In genomic region chr14:35808658-35809563, GRCh38 we compare ENCODE assay signal across 8 cellular contexts. TPM values are rescaled to one million over a fixed set of nuclear protein-coding genes. Genes with fewer than 3 reads are reported as not detected.
DNase-seq lines count a peak whose midpoint lies in the region; ATAC-seq lines count a peak whose summit lies in the region.
"Not testable (repeated sequence)": the region's sequence is repeated elsewhere in the genome, so short reads cannot be mapped to it uniquely, and the experiment has no call there.

TSS of gene RALGAPA1 (minus strand) at chr14:35809295. CDS start at chr14:35808835, 460 bp downstream.

- intact Hi-C loops in dendritic cell treated with granulocyte-macrophage colony-stimulating factor and Interleukin-4, amounts not matched to agents 40 ng/mL and 50 ng/mL, for 4 days (cut with micrococcal nuclease) = loop anchor here (1.0 kb wide), 1 partner anchor 17 kb away; the partner anchor contains the start of gene BRMS1L

- H3K4me3 Mint-ChIP-seq in dendritic cell treated with granulocyte-macrophage colony-stimulating factor and Interleukin-4, amounts not matched to agents 40 ng/mL and 50 ng/mL, for 4 days = peak within 1 kb of the TSS; percentile 96

- H3K36me3 Mint-ChIP-seq in dendritic cell treated with granulocyte-macrophage colony-stimulating factor and Interleukin-4, amounts not matched to agents 40 ng/mL and 50 ng/mL, for 4 days (ENCODE audit: low read depth) = peaks cover 10% of the 10 kb centered on the region

- ATAC-seq in GM19372 (IDR thresholded peaks at IDR 0.05; ENCODE audit: low read depth, unreplicated experiment) = peak; percentile 93
- ATAC-seq in HG03558 (IDR thresholded peaks at IDR 0.05; ENCODE audit: extremely low read depth, unreplicated experiment) = peak; percentile 93
- ATAC-seq in left lobe of liver = peak; percentile 94

- not testable (repeated sequence) for H3K9me3 Mint-ChIP-seq in dendritic cell treated with granulocyte-macrophage colony-stimulating factor and Interleukin-4, amounts not matched to agents 40 ng/mL and 50 ng/mL, for 4 days

- H3K27me3 Mint-ChIP-seq in dendritic cell treated with granulocyte-macrophage colony-stimulating factor and Interleukin-4, amounts not matched to agents 40 ng/mL and 50 ng/mL, for 4 days = not testable (repeated sequence)

- DNase-seq in CD1c-positive myeloid dendritic cell (ENCODE audit: extremely low spot score) (peak; percentile 96), NCI-H748 (lab: John Stamatoyannopoulos, UW; ENCODE audit: unreplicated experiment) (peak; percentile 98), left lobe of liver (ENCODE audit: low spot score) (peak; percentile 91)
- DNase-seq in activated CD4-positive, alpha-beta T cell treated with anti-CD3 and anti-CD28 coated beads, Interleukin-2, amount 50 U/mL, for 24 hours (ENCODE audit: low read depth in 1 of 2, low spot score in 1 of 2) = peak; percentile 84 to 92
- peak; percentile 91 for DNase-seq in stimulated activated CD4-positive, alpha-beta T cell treated with anti-CD3 and anti-CD28 coated beads, Interleukin-2, amount 100 ng/mL, for 4 hours (ENCODE audit: low read depth)

- peaks cover 18% of the 10 kb centered on the region for H3K4me1 Mint-ChIP-seq in dendritic cell treated with granulocyte-macrophage colony-stimulating factor and Interleukin-4, amounts not matched to agents 40 ng/mL and 50 ng/mL, for 4 days (ENCODE audit: low read depth)

- peak within 1 kb of the TSS; percentile 89 for H3K27ac Mint-ChIP-seq in dendritic cell treated with granulocyte-macrophage colony-stimulating factor and Interleukin-4, amounts not matched to agents 40 ng/mL and 50 ng/mL, for 4 days

RNA-seq across cellular contexts. Expression of gene RALGAPA1, which starts in this region (rescaled TPM):
- total RNA-seq in left lobe of liver = 21.1 TPM

Comparison
In these comparisons a context has a peak if more than half of its experiments do, and no peak if none do; other contexts are left out.
1. Peak in every context shown above with its lines: DNase-seq and ATAC-seq.